8 cellular contexts compared by ENCODE assay signal in the genomic region with DNA sequence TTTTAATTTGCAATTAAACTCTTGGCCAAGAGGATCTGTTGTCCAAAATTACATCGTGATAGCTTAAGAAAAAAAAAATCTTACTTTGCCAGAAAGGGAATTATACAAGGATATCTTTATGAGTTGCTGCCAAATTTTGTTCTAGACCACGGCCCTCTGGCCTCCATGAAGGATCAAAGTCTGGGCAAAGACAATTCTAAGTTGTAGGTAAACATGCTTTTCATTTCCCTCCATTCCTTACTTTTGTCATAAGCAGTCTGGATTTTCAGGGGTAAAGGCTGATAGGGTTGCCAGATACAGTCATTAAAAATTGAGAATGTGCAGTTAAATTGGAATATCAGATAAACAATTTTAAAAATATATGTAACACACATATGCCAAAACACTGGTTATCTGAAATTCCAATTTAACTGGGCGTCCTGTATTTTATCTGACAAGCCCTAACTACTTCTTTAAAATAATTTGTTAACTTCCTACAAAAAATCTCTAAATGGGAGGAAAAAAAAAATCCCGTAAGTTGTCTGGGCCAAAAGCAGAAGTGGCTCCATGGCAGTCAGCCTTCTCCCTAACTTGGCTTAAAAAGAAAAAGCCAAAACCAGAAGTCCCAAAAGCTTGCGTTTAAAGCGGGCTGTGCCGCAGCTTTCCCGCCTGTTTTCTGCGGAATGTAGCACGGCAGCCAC.
DNase-seq lines count a peak whose midpoint lies in the region; ATAC-seq, FAIRE-seq and TF ChIP-seq lines count a peak whose summit lies in the region.

No MANE protein-coding gene starts in this region.

- POLR2A ChIA-PET in CD4-positive, alpha-beta T cell (lab: Charles Lee) = interaction anchor here (0.9 to 2.9 kb wide), 8 partner anchors 9 to 338 kb away, joined by 3 to 27 read pairs (median 10); a partner anchor contains a TSS

- H3K36me3 Mint-ChIP-seq in CD4-positive, alpha-beta T cell (ENCODE audit: low read depth) = peaks cover 19% of the 10 kb centered on the region
- peaks cover 35% of the 10 kb centered on the region for H3K36me3 Mint-ChIP-seq in dendritic cell treated with granulocyte-macrophage colony-stimulating factor and Interleukin-4, amounts not matched to agents 40 ng/mL and 50 ng/mL, for 4 days (ENCODE audit: low read depth)

- no peak for ATAC-seq in CD4-positive, alpha-beta T cell (ENCODE audit: poor library complexity)
- ATAC-seq in left lobe of liver = no peak

- CTCF ChIA-PET in CD4-positive, alpha-beta T cell (lab: Charles Lee) = interaction anchor here (1.2 kb wide), 1 partner anchor 39 kb away, joined by 3 read pairs; no protein-coding TSS in a partner anchor

- TF ChIP-seq CTCF in CD4-positive, alpha-beta T cell (IDR thresholded peaks at IDR 0.05) = no peak
- TF ChIP-seq CTCF in LNCaP clone FGC (IDR thresholded peaks at IDR 0.05; ENCODE audit: control insufficient read depth, extremely low read depth, insufficient read depth) = no peak
- no peak for TF ChIP-seq CTCF in D721Med (IDR thresholded peaks at IDR 0.05; ENCODE audit: insufficient read depth, missing control alignments)

- H3K4me1 ChIP-seq in neuron (ENCODE audit: insufficient read depth, low read length) = peaks cover 29% of the 10 kb centered on the region

- H3K4me3 Mint-ChIP-seq in CD4-positive, alpha-beta T cell = peak overlapping the region; percentile 99
- H3K4me3 Mint-ChIP-seq in dendritic cell treated with granulocyte-macrophage colony-stimulating factor and Interleukin-4, amounts not matched to agents 40 ng/mL and 50 ng/mL, for 4 days = peak overlapping the region; percentile 96

- peak overlapping the region; percentile 62 for H2AFZ ChIP-seq in neuron (ENCODE audit: low read depth, low read length)

- no peak for FAIRE-seq in D721Med (lab: Jason Lieb, UNC)

- peak overlapping the region; percentile 100 for H3K27ac Mint-ChIP-seq in CD4-positive, alpha-beta T cell
- peak overlapping the region; percentile 100 for H3K27ac Mint-ChIP-seq in dendritic cell treated with granulocyte-macrophage colony-stimulating factor and Interleukin-4, amounts not matched to agents 40 ng/mL and 50 ng/mL, for 4 days

- DNase-seq in CD4-positive, alpha-beta T cell = no peak
- DNase-seq in LNCaP clone FGC (ENCODE audit: low read depth) (no peak), NCI-H2227 treated with DMSO at 0.1 percent for 48 hours (lab: John Stamatoyannopoulos, UW) (no peak), left lobe of liver (ENCODE audit: low spot score) (no peak), D721Med (ENCODE audit: insufficient read length, low spot score) (no peak), NOMO-1 treated with dmso at 0.1 percent for 144 hours (lab: John Stamatoyannopoulos, UW; ENCODE audit: unreplicated experiment) (no peak)

- no peaks in the 10 kb centered on the region for H3K9me3 Mint-ChIP-seq in CD4-positive, alpha-beta T cell
- no peaks in the 10 kb centered on the region for H3K9me3 Mint-ChIP-seq in dendritic cell treated with granulocyte-macrophage colony-stimulating factor and Interleukin-4, amounts not matched to agents 40 ng/mL and 50 ng/mL, for 4 days

- peaks cover 39% of the 10 kb centered on the region for H3K4me1 Mint-ChIP-seq in CD4-positive, alpha-beta T cell (ENCODE audit: low read depth)
- peaks cover 29% of the 10 kb centered on the region for H3K4me1 Mint-ChIP-seq in dendritic cell treated with granulocyte-macrophage colony-stimulating factor and Interleukin-4, amounts not matched to agents 40 ng/mL and 50 ng/mL, for 4 days (ENCODE audit: low read depth)

- intact Hi-C loops in CD4-positive, alpha-beta T cell (cut with DNase I, micrococcal nuclease) = loop anchor here (2.0 to 5.0 kb wide), 3 partner anchors 135 to 341 kb away; a partner anchor contains a TSS
- intact Hi-C loops in dendritic cell treated with granulocyte-macrophage colony-stimulating factor and Interleukin-4, amounts not matched to agents 40 ng/mL and 50 ng/mL, for 4 days (cut with micrococcal nuclease) = loop anchor here (5.0 to 10.0 kb wide), 4 partner anchors 123 to 330 kb away; a partner anchor contains a TSS

- no peaks in the 10 kb centered on the region for H3K27me3 ChIP-seq in CD4-positive, alpha-beta T cell (ENCODE audit: control insufficient read depth, insufficient read depth, low read length)
- H3K27me3 ChIP-seq in neuron (ENCODE audit: insufficient read depth, low read length) = no peaks in the 10 kb centered on the region

- no peaks in the 10 kb centered on the region for H3K27me3 Mint-ChIP-seq in CD4-positive, alpha-beta T cell
- H3K27me3 Mint-ChIP-seq in dendritic cell treated with granulocyte-macrophage colony-stimulating factor and Interleukin-4, amounts not matched to agents 40 ng/mL and 50 ng/mL, for 4 days = no peaks in the 10 kb centered on the region

- H3K9me3 ChIP-seq in CD4-positive, alpha-beta T cell (ENCODE audit: control insufficient read depth, low read length) = no peaks in the 10 kb centered on the region
- no peaks in the 10 kb centered on the region for H3K9me3 ChIP-seq in neuron (ENCODE audit: low read length)

- no peaks in the 10 kb centered on the region for H3K36me3 ChIP-seq in neuron (ENCODE audit: insufficient read depth, low read length)

- peak overlapping the region; percentile 71 for H3K4me3 ChIP-seq in LNCaP clone FGC (ENCODE audit: low read depth, low read length)
- peak overlapping the region; percentile 93 for H3K4me3 ChIP-seq in neuron (ENCODE audit: low read length)

- peak overlapping the region; percentile 100 for H3K27ac ChIP-seq in CD4-positive, alpha-beta T cell (ENCODE audit: low read depth, low read length)
